8 cellular contexts compared by ENCODE assay signal in the genomic region with DNA sequence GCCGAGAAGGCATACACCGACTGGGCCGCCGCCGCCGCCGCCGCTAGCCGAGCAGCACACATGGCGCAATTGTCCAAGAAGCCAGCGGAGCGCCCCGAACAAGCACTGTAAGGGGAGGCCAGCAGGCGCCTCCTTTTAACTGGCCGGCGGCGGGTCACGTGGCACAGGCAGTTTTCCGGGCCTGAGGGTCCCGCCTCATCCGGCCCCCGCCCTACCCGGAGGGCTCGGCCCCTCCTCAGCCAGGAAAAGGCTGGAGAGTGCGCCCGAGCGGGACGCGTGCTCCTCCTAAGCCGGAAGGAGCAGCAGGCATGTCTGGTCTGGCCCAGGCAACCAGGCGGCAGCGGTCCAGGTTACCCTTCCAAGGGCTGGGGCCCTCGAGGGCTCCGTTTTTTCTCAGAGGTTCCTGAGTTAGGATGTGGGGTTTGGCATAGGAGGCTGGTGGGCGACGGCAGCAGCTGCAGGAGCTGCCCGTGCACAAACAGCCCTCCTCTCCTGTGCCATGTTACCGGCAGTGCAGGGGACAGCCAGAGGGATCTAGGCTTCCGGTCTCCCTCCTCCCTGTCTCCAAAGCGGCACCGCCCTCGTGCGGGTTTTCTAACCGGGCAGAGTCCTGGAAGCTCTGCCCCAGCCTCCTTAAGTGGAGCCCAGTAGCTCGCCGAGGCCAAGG. TPM values are rescaled to one million over a fixed set of nuclear protein-coding genes. Genes with fewer than 3 reads are reported as not detected.
DNase-seq lines count a peak whose midpoint lies in the region; ATAC-seq and TF ChIP-seq lines count a peak whose summit lies in the region.

A gene (minus strand): TSS at position 137 of the 667 bp plus-strand sequence. CDS start 75 bp downstream, at position 62.

- no peaks in the 10 kb centered on the region for H3K9me3 ChIP-seq in adipocyte (ENCODE audit: control insufficient read depth, low read length)
- H3K9me3 ChIP-seq in cardiac muscle cell (ENCODE audit: low read depth), result no peaks in the 10 kb centered on the region
- H3K9me3 ChIP-seq in parathyroid adenoma (ENCODE audit: control insufficient read depth, low read length), result no peaks in the 10 kb centered on the region
- H3K9me3 ChIP-seq in tibial nerve, result no peaks in the 10 kb centered on the region

- TF ChIP-seq CTCF in cardiac muscle cell (IDR thresholded peaks at IDR 0.05; ENCODE audit: low read depth, low read length) (no peak), parathyroid adenoma (IDR thresholded peaks at IDR 0.05) (no peak), tibial nerve (IDR thresholded peaks at IDR 0.05) (peak in 2 of 5 experiments; percentile 33 to 41)

- peak; percentile 89 for ATAC-seq in HG02623 (IDR thresholded peaks at IDR 0.05; ENCODE audit: unreplicated experiment)

- DNase-seq in NCI-H1417 (lab: John Stamatoyannopoulos, UW) (peak; percentile 90 to 94 (median 90)), T follicular helper cell (ENCODE audit: low read depth) (peak; percentile 53), adipocyte (ENCODE audit: low read depth) (peak; percentile 96), cardiac muscle cell (ENCODE audit: low read depth in 1 of 2, low spot score in 1 of 2) (peak; percentile 97 to 98), tibial nerve (ENCODE audit: low spot score in 2 of 2) (peak; percentile 91 to 94)

- H3K4me3 ChIP-seq in adipocyte (ENCODE audit: low read length), result peak within 1 kb of the TSS; percentile 94
- H3K4me3 ChIP-seq in cardiac muscle cell, result peak within 1 kb of the TSS; percentile 53
- peak within 1 kb of the TSS; percentile 38 for H3K4me3 ChIP-seq in parathyroid adenoma (ENCODE audit: low read depth, low read length)
- H3K4me3 ChIP-seq in tibial nerve, result peak within 1 kb of the TSS; percentile 48 to 91 (median 52)

- H3K36me3 ChIP-seq in adipocyte (ENCODE audit: control insufficient read depth, insufficient read depth, low read length, severe bottlenecking) (peaks cover 49% of the 10 kb centered on the region), cardiac muscle cell (peaks cover 16% of the 10 kb centered on the region), parathyroid adenoma (ENCODE audit: control insufficient read depth, insufficient read depth, low read length) (no peaks in the 10 kb centered on the region), tibial nerve (peaks cover 0 to 70% (median 24%) of the 10 kb centered on the region in 3 donors)

- H3K27me3 ChIP-seq in adipocyte (replicated peaks; ENCODE audit: control insufficient read depth, insufficient read depth, low read length) (no peaks in the 10 kb centered on the region), cardiac muscle cell (no peaks in the 10 kb centered on the region), parathyroid adenoma (ENCODE audit: control insufficient read depth, insufficient read depth, low read length) (no peaks in the 10 kb centered on the region), tibial nerve (no peaks in the 10 kb centered on the region)

- TF ChIP-seq POLR2A in GM10847 (IDR thresholded peaks at IDR 0.05; ENCODE audit: extremely low read depth, insufficient read length) (peak; percentile 90), tibial nerve (IDR thresholded peaks at IDR 0.05) (peak; percentile 95)

- peak; percentile 40 to 97 for TF ChIP-seq EP300 in tibial nerve (IDR thresholded peaks at IDR 0.05)

- H3K4me1 ChIP-seq in adipocyte (ENCODE audit: control insufficient read depth, insufficient read depth, low read length), result peaks cover 43% of the 10 kb centered on the region
- peaks cover 5% of the 10 kb centered on the region for H3K4me1 ChIP-seq in cardiac muscle cell (ENCODE audit: low read depth)
- peaks cover 3% of the 10 kb centered on the region for H3K4me1 ChIP-seq in parathyroid adenoma
- peaks cover 0 to 54% (median 17%) of the 10 kb centered on the region in 4 donors for H3K4me1 ChIP-seq in tibial nerve

- H3K79me2 ChIP-seq in parathyroid adenoma, result peaks cover 9% of the 10 kb centered on the region

- peak within 1 kb of the TSS; percentile 82 for H3K27ac ChIP-seq in cardiac muscle cell
- H3K27ac ChIP-seq in parathyroid adenoma, result peak within 1 kb of the TSS; percentile 78
- peak within 1 kb of the TSS; percentile 61 to 92 (median 86) for H3K27ac ChIP-seq in tibial nerve

- H3K9ac ChIP-seq in adipocyte (ENCODE audit: low read length) (peak within 1 kb of the TSS; percentile 95), parathyroid adenoma (peak within 1 kb of the TSS; percentile 92)

- H3K4me2 ChIP-seq in parathyroid adenoma (ENCODE audit: low read length), result peak within 1 kb of the TSS; percentile 33

- H2AFZ ChIP-seq in parathyroid adenoma, result peak within 1 kb of the TSS; percentile 79

- WGBS in tibial nerve, 2 donors, result 1 to 4% methylated on average over 20 to 44 of the region's 46 CpGs

RNA-seq across cellular contexts. Expression of the gene that starts here (rescaled TPM):
- total RNA-seq in cardiac muscle cell, result 328 and 360 TPM in 2 replicates
- 371 and 429 TPM in 2 replicates for polyA plus RNA-seq in cardiac muscle cell
- total RNA-seq in tibial nerve, result 100 to 1,000 TPM; 217 to 359 (median 310) TPM

Comparison
In these comparisons a context has a peak if more than half of its experiments do, and no peak if none do; other contexts are left out.
1. Peak in every context shown above with its lines: DNase-seq, ATAC-seq, H3K4me3 ChIP-seq and H3K27ac ChIP-seq.
2. H3K4me3 ChIP-seq: peak in every context shown above with its lines; median percentile 94 in adipocyte; 53 in cardiac muscle cell; 52 in tibial nerve; 38 in parathyroid adenoma.